ENCODE assay signal across 15 cellular contexts in the genomic region with DNA sequence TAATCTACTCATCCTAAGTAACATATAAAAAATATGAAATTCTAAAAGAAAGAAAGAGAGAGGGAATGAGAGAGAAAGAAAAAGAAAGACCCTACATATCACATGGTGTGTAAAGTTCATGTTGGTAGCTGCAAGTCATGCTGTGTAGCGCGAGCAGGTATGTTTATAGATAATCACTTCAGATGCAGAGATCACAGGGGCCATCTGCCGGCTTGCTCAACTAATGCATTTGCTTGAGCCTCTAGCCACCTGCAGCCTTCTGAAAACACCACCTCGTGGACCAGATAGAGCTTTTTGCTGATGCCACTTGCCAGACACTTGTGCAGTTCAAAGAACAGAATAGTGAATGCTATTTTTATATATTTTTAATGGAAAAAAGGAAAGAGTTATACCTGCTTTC. TPM values are rescaled to one million over a fixed set of nuclear protein-coding genes. Genes with fewer than 3 reads are reported as not detected.
DNase-seq lines count a peak whose midpoint lies in the region; ATAC-seq, FAIRE-seq and TF ChIP-seq lines count a peak whose summit lies in the region.
"Had no signal": no experiment of that assay in that cellular context is flagged by ENCODE, and none has a peak within 500 bp of the region (broad histone marks: within the 10 kb centered on the region; RNA-seq: fewer than 3 reads in every experiment).

No MANE protein-coding gene starts in this region.

- H3K27me3 ChIP-seq in SK-N-SH (ENCODE audit: insufficient read depth) (no peaks in the 10 kb centered on the region), small intestine (ENCODE audit: control insufficient read depth in 2 of 2, insufficient read depth in 2 of 2, low read length in 2 of 2) (no peaks in the 10 kb centered on the region)
- H3K27me3 ChIP-seq: tibial nerve had no signal

- POLR2A ChIA-PET in SK-N-SH (lab: Yijun Ruan, JAX), result no interaction called here

- WGBS in SK-N-SH (ENCODE audit: low lambda C conversion rate), result 1% methylated on average over 4 of the region's 4 CpGs
- WGBS in small intestine, 3 donors, result 10 to 42% (median 17%) methylated on average over 4 of the region's 4 CpGs

- no peak overlapping the region for H3K27ac ChIP-seq in SK-N-SH (ENCODE audit: low read depth in 2 of 2, low read length in 1 of 2)
- peak overlapping the region; percentile 3; the same call in 1 of the 2 replicates for H3K27ac ChIP-seq in VCaP
- no peak overlapping the region for H3K27ac ChIP-seq in small intestine (ENCODE audit: low read depth in 1 of 2, low read length in 1 of 2)
- H3K27ac ChIP-seq: tibial nerve had no signal

- peak; percentile 67 for TF ChIP-seq RAD21 in SK-N-SH (IDR thresholded peaks at IDR 0.05; ENCODE audit: low read length)

- in situ Hi-C loops in GM13976 (cut with MboI; ENCODE audit: low sequenced_read_pairs, unreplicated experiment), result no loop called here

- no peak overlapping the region for H3K4me2 ChIP-seq in SK-N-SH

- no peaks in the 10 kb centered on the region for H3F3A ChIP-seq in SK-N-SH (replicated peaks; ENCODE audit: insufficient read depth)

- H3K79me2 ChIP-seq in SK-N-SH (ENCODE audit: insufficient read depth), result no peaks in the 10 kb centered on the region

- CTCF ChIA-PET in SK-N-SH (lab: Yijun Ruan, JAX), result interaction anchor here (0.6 to 5.8 kb wide), 16 partner anchors 10 to 1751 kb away, joined by 3 to 25 read pairs (median 5); no protein-coding TSS in a partner anchor

- H3K4me3 ChIP-seq in SK-N-SH (ENCODE audit: low read depth in 2 of 2, low read length in 1 of 2) (no peak overlapping the region), small intestine (ENCODE audit: low read depth in 1 of 2, low read length in 2 of 2) (no peak overlapping the region)
- H3K4me3 ChIP-seq: tibial nerve had no signal

- no peaks in the 10 kb centered on the region for H3K9me2 ChIP-seq in SK-N-SH

- H3K36me3 ChIP-seq in SK-N-SH (replicated peaks in 1 of 2; ENCODE audit: control insufficient read depth in 1 of 2, insufficient read depth in 2 of 2, low read length in 1 of 2) (no peaks in the 10 kb centered on the region), small intestine (ENCODE audit: control insufficient read depth in 2 of 2, insufficient read depth in 2 of 2, low read length in 2 of 2) (no peaks in the 10 kb centered on the region)
- H3K36me3 ChIP-seq: tibial nerve had no signal

- peaks cover 0 to 4% of the 10 kb centered on the region in 2 experiments; a peak in 2 of 4 replicates for H3K4me1 ChIP-seq in SK-N-SH (ENCODE audit: control insufficient read depth in 1 of 2, insufficient read depth in 2 of 2, low read depth in 1 of 2, low read length in 1 of 2)
- H3K4me1 ChIP-seq in small intestine (ENCODE audit: control insufficient read depth in 2 of 2, insufficient read depth in 1 of 2, low read depth in 1 of 2, low read length in 1 of 2), result no peaks in the 10 kb centered on the region
- H3K4me1 ChIP-seq: tibial nerve had no signal

- H3K9ac ChIP-seq in SK-N-SH, result no peak overlapping the region

- H4K20me1 ChIP-seq in SK-N-SH (ENCODE audit: insufficient read depth), result no peaks in the 10 kb centered on the region

- no peaks in the 10 kb centered on the region for H3K9me3 ChIP-seq in SK-N-SH
- H3K9me3 ChIP-seq in small intestine (ENCODE audit: control insufficient read depth, low read depth), result no peaks in the 10 kb centered on the region

- TF ChIP-seq CTCF in SK-N-SH (IDR thresholded peaks at IDR 0.05), result no peak
- peak; percentile 86 for TF ChIP-seq CTCF in VCaP (conservative IDR thresholded peaks at IDR 0.05)
- TF ChIP-seq CTCF in GM13976 (IDR thresholded peaks at IDR 0.05; ENCODE audit: borderline replicate concordance, control extremely low read depth, extremely low read depth, insufficient read depth, missing control alignments), result no peak

- no peak overlapping the region for H2AFZ ChIP-seq in SK-N-SH (ENCODE audit: low read depth)

- no peak for FAIRE-seq in small intestine (lab: Jason Lieb, UNC)
- FAIRE-seq: colon had no signal

- DNase-seq in SK-N-SH (peak; percentile 14), NCI-H2171 treated with DMSO at 0.1 percent for 48 hours (lab: John Stamatoyannopoulos, UW) (peak; percentile 80), small intestine (peak; percentile 2), NCI-H2029 treated with DMSO at 0.1 percent for 48 hours (lab: John Stamatoyannopoulos, UW) (no peak), GM13976 (ENCODE audit: low spot score) (no peak), GM19238 (ENCODE audit: insufficient read length, low spot score) (no peak)
- DNase-seq: activated CD4-positive, alpha-beta memory T cell treated with anti-CD3 and anti-CD28 coated beads, Interleukin-2, amount 10 ng/mL, durations not matched to agents 7 days and 5 days; activated naive CD4-positive, alpha-beta T cell treated with anti-CD3 and anti-CD28 coated beads, Interleukin-2, amount 50 U/mL, for 16 hours; immature natural killer cell; T-helper 17 cell had no signal

- TF ChIP-seq EP300 in SK-N-SH (IDR thresholded peaks at IDR 0.05; ENCODE audit: borderline replicate concordance in 1 of 2, low read depth in 1 of 2, low read length in 1 of 2), result no peak

- no peak for ATAC-seq in SK-N-SH treated with all-trans-retinoic acid at 6 μM for 48 hours
- ATAC-seq: naive thymus-derived CD8-positive, alpha-beta T cell; T-helper 17 cell had no signal

TF ChIP-seq in SK-N-SH, 30 proteins besides CTCF, POLR2A, EP300 and RAD21:
- peak; percentile 46 for TF ChIP-seq GATA2 (CRISPR knock-in tag; IDR thresholded peaks at IDR 0.05)
- TF ChIP-seq SMC3 (IDR thresholded peaks at IDR 0.05; ENCODE audit: low read depth, low read length), result peak; percentile 54
- TF ChIP-seq FOXJ3 (CRISPR knock-in tag; IDR thresholded peaks at IDR 0.05), result no peak
- TF ChIP-seq FOXM1 (IDR thresholded peaks at IDR 0.05; ENCODE audit: low read depth), result no peak

TF ChIP-seq in SK-N-SH treated with all-trans-retinoic acid at 6 μM for 48 hours, 23 proteins besides CTCF, POLR2A, EP300 and RAD21:
- TF ChIP-seq ZNF565 (CRISPR knock-in tag; conservative IDR thresholded peaks at IDR 0.05; ENCODE audit: low read depth), result no peak

RNA-seq across cellular contexts. Expression of a gene that starts 37.6 kb away (rescaled TPM):
- not detected in 2 replicates for polyA plus RNA-seq in SK-N-SH (2012; rRNA removed)
- polyA plus RNA-seq in SK-N-SH (2012; cell fraction: cytosol; rRNA removed), result not detected in 2 replicates
- polyA plus RNA-seq in SK-N-SH (2012; cell fraction: nucleus; rRNA removed), result not detected in 2 replicates
- polyA plus RNA-seq in small intestine, result under 1 TPM in 1 of 3 donors, not detected in 2; 0.01 TPM
- polyA plus RNA-seq: immature natural killer cell; naive thymus-derived CD8-positive, alpha-beta T cell had no signal

Comparison
In these comparisons a context has a peak if more than half of its experiments do, and no peak if none do; other contexts are left out.
1. DNase-seq: peak in SK-N-SH (single experiment), NCI-H2171 treated with DMSO at 0.1 percent for 48 hours (single experiment) and small intestine (single experiment); none in NCI-H2029 treated with DMSO at 0.1 percent for 48 hours (single experiment), GM13976 (single experiment) and GM19238 (single experiment).